ENCODE assay signal across 15 cellular contexts in the genomic region with DNA sequence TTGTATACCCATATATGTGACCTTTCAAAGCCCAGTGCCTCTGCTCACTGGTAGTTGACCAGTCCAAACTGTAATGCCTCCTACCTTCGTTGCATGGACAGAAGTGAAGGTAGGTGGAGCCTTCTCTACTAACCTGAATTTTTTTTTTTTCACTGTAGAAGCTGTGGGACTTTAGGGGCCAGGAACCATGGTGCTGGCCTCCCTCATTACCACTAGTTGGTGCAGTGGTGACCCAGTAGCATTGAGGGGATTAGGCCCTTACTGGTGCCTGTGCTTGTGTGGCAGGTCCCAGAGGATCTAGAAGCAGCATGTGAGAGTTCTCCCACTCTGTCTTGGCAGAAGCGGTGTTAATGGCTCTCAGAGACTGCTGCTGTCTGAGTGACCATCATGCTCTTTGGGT. TPM values are rescaled to one million over a fixed set of nuclear protein-coding genes. Genes with fewer than 3 reads are reported as not detected.
DNase-seq lines count a peak whose midpoint lies in the region; ATAC-seq, FAIRE-seq and TF ChIP-seq lines count a peak whose summit lies in the region.
"Had no signal": no experiment of that assay in that cellular context is flagged by ENCODE, and none has a peak within 500 bp of the region (broad histone marks: within the 10 kb centered on the region; RNA-seq: fewer than 3 reads in every experiment).

No MANE protein-coding gene starts in this region.

- peaks cover 2% of the 10 kb centered on the region for H3K36me3 Mint-ChIP-seq in activated T-cell treated with anti-CD3 and anti-CD28 coated beads, Interleukin-2, amount 50 U/mL, for 4 hours (ENCODE audit: insufficient read depth)
- H3K36me3 Mint-ChIP-seq in activated T-cell treated with anti-CD3 and anti-CD28 coated beads, Interleukin-2, amount 50 U/mL, for 24 hours (ENCODE audit: low read depth): no peaks in the 10 kb centered on the region
- H3K36me3 Mint-ChIP-seq in progenitor cell of endocrine pancreas (ENCODE audit: insufficient read depth): no peaks in the 10 kb centered on the region

- no peak overlapping the region for H3K27ac Mint-ChIP-seq in activated T-cell treated with anti-CD3 and anti-CD28 coated beads, Interleukin-2, amount 50 U/mL, for 24 hours
- H3K27ac Mint-ChIP-seq in progenitor cell of endocrine pancreas: peak overlapping the region; percentile 53
- H3K27ac Mint-ChIP-seq: activated CD4-positive, alpha-beta T cell treated with anti-CD3 and anti-CD28 coated beads for 36 hours; naive thymus-derived CD4-positive, alpha-beta T cell had no signal

- H3K27me3 Mint-ChIP-seq in activated T-cell treated with anti-CD3 and anti-CD28 coated beads, Interleukin-2, amount 50 U/mL, for 4 hours (ENCODE audit: low read depth): peaks cover 2% of the 10 kb centered on the region
- H3K27me3 Mint-ChIP-seq in activated T-cell treated with anti-CD3 and anti-CD28 coated beads, Interleukin-2, amount 50 U/mL, for 24 hours: peaks cover 14% of the 10 kb centered on the region
- peaks cover 21% of the 10 kb centered on the region for H3K27me3 Mint-ChIP-seq in progenitor cell of endocrine pancreas

- no peak for FAIRE-seq in GM12878 (lab: Jason Lieb, UNC)

- H3K4me1 Mint-ChIP-seq in activated T-cell treated with anti-CD3 and anti-CD28 coated beads, Interleukin-2, amount 50 U/mL, for 4 hours (ENCODE audit: low read depth): peaks cover 8% of the 10 kb centered on the region
- peaks cover 8% of the 10 kb centered on the region for H3K4me1 Mint-ChIP-seq in activated T-cell treated with anti-CD3 and anti-CD28 coated beads, Interleukin-2, amount 50 U/mL, for 24 hours (ENCODE audit: low read depth)
- peaks cover 18% of the 10 kb centered on the region for H3K4me1 Mint-ChIP-seq in progenitor cell of endocrine pancreas (ENCODE audit: low read depth)

- no peaks in the 10 kb centered on the region for H3K9me3 ChIP-seq in GM12878 (replicated peaks; ENCODE audit: control insufficient read depth, insufficient read depth, low read length)

- H3K4me3 ChIP-seq in KMS-11 (IDR thresholded peaks at IDR 0.05; ENCODE audit: insufficient read depth, low read depth, low read length): no peak overlapping the region
- no peak overlapping the region for H3K4me3 ChIP-seq in GM12878
- no peak overlapping the region for H3K4me3 ChIP-seq in lower leg skin (ENCODE audit: low read depth, poor library complexity, severe bottlenecking)
- H3K4me3 ChIP-seq: SK-N-MC, smooth muscle cell had no signal

- H3K4me1 ChIP-seq in KMS-11 (ENCODE audit: low read depth, poor library complexity, severe bottlenecking) (peaks cover 8% of the 10 kb centered on the region), GM12878 (ENCODE audit: control insufficient read depth, insufficient read depth, low read length) (peaks cover 8% of the 10 kb centered on the region; the same call in 1 of the 2 replicates)

- H3K27me3 ChIP-seq in KMS-11 (ENCODE audit: insufficient read depth, low read depth): no peaks in the 10 kb centered on the region; the same call in 1 of the 2 replicates
- H3K27me3 ChIP-seq in GM12878 (replicated peaks in 1 of 2; ENCODE audit: control insufficient read depth in 2 of 2, insufficient read depth in 2 of 2, low read length in 1 of 2): no peaks in the 10 kb centered on the region

- BruUV-seq in GM12878 (replicated peaks; lab: Mats Ljungman, UMichigan): no TSS peak

- 47% methylated on average over 2 of the region's 2 CpGs for WGBS in GM12878 (ENCODE audit: insufficient coverage, insufficient replicate concordance, low lambda C conversion rate, missing lambda C conversion rate)
- WGBS in lower leg skin, 2 donors: 74 to 88% methylated on average over 2 of the region's 2 CpGs

- in situ Hi-C loops in GM12878 (cut with MboI): no loop called here

- no peak overlapping the region for H3K9ac ChIP-seq in KMS-11
- H3K9ac ChIP-seq in GM12878 (ENCODE audit: control insufficient read depth, insufficient read depth, low read length): no peak overlapping the region

- CTCF ChIA-PET in GM12878 (lab: Yijun Ruan, JAX): interaction anchor here (0.8 to 1.1 kb wide), 4 partner anchors 9 to 113 kb away, joined by 3 read pairs; no protein-coding TSS in a partner anchor

- RAD21 ChIA-PET in GM12878 (lab: Charles Lee; ENCODE audit: unreplicated experiment): interaction anchor here (1.1 kb wide), 1 partner anchor 78 kb away, joined by 5 read pairs; no protein-coding TSS in a partner anchor

- TF ChIP-seq EP300 in GM12878 (IDR thresholded peaks at IDR 0.05; ENCODE audit: borderline replicate concordance in 1 of 2, control insufficient read depth in 1 of 2, low read depth in 2 of 2, low read length in 2 of 2): no peak

- SMC1A ChIA-PET in GM12878 (lab: Charles Lee; ENCODE audit: uncharacterized antibody, unreplicated experiment): interaction anchor here (0.9 to 1.2 kb wide), 2 partner anchors 52 to 212 kb away, joined by 3 read pairs; no protein-coding TSS in a partner anchor

- H3K4me3 Mint-ChIP-seq in activated T-cell treated with anti-CD3 and anti-CD28 coated beads, Interleukin-2, amount 50 U/mL, for 4 hours: peak overlapping the region; percentile 29
- H3K4me3 Mint-ChIP-seq in activated T-cell treated with anti-CD3 and anti-CD28 coated beads, Interleukin-2, amount 50 U/mL, for 24 hours: no peak overlapping the region
- peak overlapping the region; percentile 38 for H3K4me3 Mint-ChIP-seq in progenitor cell of endocrine pancreas (ENCODE audit: low read depth)
- H3K4me3 Mint-ChIP-seq: activated CD4-positive, alpha-beta T cell treated with anti-CD3 and anti-CD28 coated beads for 36 hours had no signal

- H3K36me3 ChIP-seq in KMS-11 (ENCODE audit: insufficient read depth) (no peaks in the 10 kb centered on the region), GM12878 (ENCODE audit: control insufficient read depth in 2 of 2, insufficient read depth in 2 of 2, low read length in 1 of 2) (no peaks in the 10 kb centered on the region)

- no peak for TF ChIP-seq POLR2A in GM12878 (IDR thresholded peaks at IDR 0.05; ENCODE audit: low read depth, low read length)
- TF ChIP-seq POLR2A in lower leg skin (IDR thresholded peaks at IDR 0.05): no peak

- 0 out of 2 replicates have a peak, but pooled peaks have one; percentile 11 for TF ChIP-seq CTCF in KMS-11 (conservative IDR thresholded peaks at IDR 0.05; ENCODE audit: low read depth, low read length)
- TF ChIP-seq CTCF in GM12878 (IDR thresholded peaks at IDR 0.05 in 2 of 3, conservative IDR thresholded peaks at IDR 0.05 in 1 of 3; ENCODE audit: control insufficient read depth in 2 of 3, extremely low read depth in 1 of 3, insufficient read depth in 1 of 3, low read depth in 3 of 3, low read length in 3 of 3): peak; percentile 3 to 29 (median 27); a peak in 2 of 6 replicates
- TF ChIP-seq CTCF in progenitor cell of endocrine pancreas (IDR thresholded peaks at IDR 0.05; ENCODE audit: unreplicated experiment): peak; percentile 9
- TF ChIP-seq CTCF in lower leg skin (IDR thresholded peaks at IDR 0.05): no peak

- ATAC-seq in activated T-cell treated with anti-CD3 and anti-CD28 coated beads, Interleukin-2, amount 50 U/mL, for 4 hours: no peak
- ATAC-seq in GM12878 (peak; percentile 15), HG03521 (IDR thresholded peaks at IDR 0.05; ENCODE audit: unreplicated experiment) (no peak)
- ATAC-seq: activated CD4-positive, alpha-beta T cell treated with anti-CD3 and anti-CD28 coated beads for 36 hours; naive thymus-derived CD4-positive, alpha-beta T cell had no signal

- H3K27ac ChIP-seq in KMS-11 (no peak overlapping the region), GM12878 (ENCODE audit: control insufficient read depth, insufficient read depth) (no peak overlapping the region)
- H3K27ac ChIP-seq: SK-N-MC had no signal

- H3K79me2 ChIP-seq in KMS-11 (ENCODE audit: insufficient read depth, low read depth) (no peaks in the 10 kb centered on the region), GM12878 (ENCODE audit: control insufficient read depth, insufficient read depth, low read length) (no peaks in the 10 kb centered on the region)

- H4K20me1 ChIP-seq in KMS-11 (ENCODE audit: insufficient read depth) (no peaks in the 10 kb centered on the region), GM12878 (ENCODE audit: control insufficient read depth, insufficient read depth) (no peaks in the 10 kb centered on the region)

- POLR2A ChIA-PET in GM12878 (lab: Charles Lee): interaction anchor here (1.5 kb wide), 1 partner anchor 9 kb away, joined by 3 read pairs; no protein-coding TSS in a partner anchor

- H3K4me2 ChIP-seq in KMS-11 (no peak overlapping the region), GM12878 (ENCODE audit: control insufficient read depth, insufficient read depth) (no peak overlapping the region)
- H3K4me2 ChIP-seq: smooth muscle cell had no signal

- H2AFZ ChIP-seq in KMS-11 (ENCODE audit: low read depth) (no peak overlapping the region), GM12878 (ENCODE audit: control insufficient read depth, low read depth, low read length) (no peak overlapping the region)

- DNase-seq in activated T-cell treated with anti-CD3 and anti-CD28 coated beads, Interleukin-2, amount 50 U/mL, for 4 hours: no peak
- DNase-seq in activated T-cell treated with anti-CD3 and anti-CD28 coated beads, Interleukin-2, amount 50 U/mL, for 24 hours: no peak
- DNase-seq in GM12878 (ENCODE audit: low read depth, low spot score) (no peak), progenitor cell of endocrine pancreas (ENCODE audit: low spot score, unreplicated experiment) (no peak), lower leg skin (ENCODE audit: low spot score in 2 of 2) (no peak)
- DNase-seq in effector CD4-positive, alpha-beta T cell: no peak
- DNase-seq: activated CD4-positive, alpha-beta T cell treated with anti-CD3 and anti-CD28 coated beads for 36 hours; activated gamma-delta T cell treated with Interleukin-2 at 50 U/mL for 16 hours; cerebellar nuclear complex; GOT3; naive thymus-derived CD4-positive, alpha-beta T cell had no signal

- no peaks in the 10 kb centered on the region for H3K9me3 Mint-ChIP-seq in activated T-cell treated with anti-CD3 and anti-CD28 coated beads, Interleukin-2, amount 50 U/mL, for 4 hours
- no peaks in the 10 kb centered on the region for H3K9me3 Mint-ChIP-seq in activated T-cell treated with anti-CD3 and anti-CD28 coated beads, Interleukin-2, amount 50 U/mL, for 24 hours
- H3K9me3 Mint-ChIP-seq in progenitor cell of endocrine pancreas (ENCODE audit: low read depth): no peaks in the 10 kb centered on the region

- intact Hi-C loops in GM12878 (cut with micrococcal nuclease; ENCODE audit: unreplicated experiment): no loop called here
- intact Hi-C loops in lower leg skin (cut with DNase I; ENCODE audit: low total_unique reads): no loop called here

- TF ChIP-seq RAD21 in GM12878 (IDR thresholded peaks at IDR 0.05; ENCODE audit: insufficient read depth, low read depth, low read length): no peak

RNA-seq across cellular contexts. Expression of a gene that starts 2.3 kb away (rescaled TPM):
- total RNA-seq in activated T-cell treated with anti-CD3 and anti-CD28 coated beads, Interleukin-2, amount 50 U/mL, for 4 hours: 1 to 10 TPM in 2 of 3 donors, under 1 TPM in 1; 0.51 to 1.2 (median 1.1) TPM
- 36.2 and 37.8 TPM in 2 replicates for total RNA-seq in GM12878 (2013; cell fraction: nucleolus; rRNA removed)
- total RNA-seq in GM12878 (2014; rRNA removed) (3.1 and 3.8 TPM in 2 replicates), GM12878 (2014; rRNA removed; fragmentation: Illumina TruSeq; extraction: Trizol) (2.3 and 3.2 TPM in 2 replicates), GM12878 (2021) (3.1 and 3.6 TPM in 2 replicates), progenitor cell of endocrine pancreas (39.2 and 43.8 TPM in 2 replicates), lower leg skin (10 to 100 TPM in 3 of 4 donors, 1 to 10 TPM in 1; 7.3 to 22.4 (median 15.4) TPM)
- 1.7 TPM for polyA plus RNA-seq in GM12878 (2011; ENCODE audit: low read depth)
- polyA plus RNA-seq in GM12878 (2011; rRNA removed) (5.2 and 5.5 TPM in 2 replicates), GM12878 (2014; fragmentation: Illumina TruSeq; extraction: Trizol) (2.2 and 2.3 TPM in 2 replicates), GM12878 (2014; fragmentation: Nextera tagmentation; extraction: Ambion mirVana) (under 1 TPM; 0.13 to 0.77 TPM), GM12878 (2014; rRNA removed) (3.4 and 5.6 TPM in 2 replicates), GM12878 (2016; fragmentation: Nextera tagmentation; extraction: Ambion mirVana) (1 to 10 TPM; 1.9 to 2.3 TPM)
- 5.2 and 5.5 TPM in 2 replicates for polyA plus RNA-seq in GM12878 (2011; cell fraction: cytosol; rRNA removed)
- polyA plus RNA-seq in GM12878 (2011; cell fraction: nucleus; rRNA removed): 26.0 and 26.1 TPM in 2 replicates
- polyA plus RNA-seq in GM12878 (2012): 1.6 and 1.8 TPM in 2 replicates
- 4.6 and 5.1 TPM in 2 replicates for polyA minus RNA-seq in GM12878 (2011; rRNA and poly(A)+ RNA removed)
- 2.1 and 2.3 TPM in 2 replicates for polyA minus RNA-seq in GM12878 (2011; cell fraction: cytosol; rRNA and poly(A)+ RNA removed)
- polyA minus RNA-seq in GM12878 (2011; cell fraction: nucleus; rRNA and poly(A)+ RNA removed): 7.4 and 17.2 TPM in 2 replicates

RNA-seq across cellular contexts. Expression of a gene that starts 56.5 kb away (rescaled TPM):
- 1 to 10 TPM; 4.3 to 4.9 (median 4.8) TPM for total RNA-seq in activated T-cell treated with anti-CD3 and anti-CD28 coated beads, Interleukin-2, amount 50 U/mL, for 4 hours
- total RNA-seq in GM12878 (2013; cell fraction: nucleolus; rRNA removed): 16.0 and 16.2 TPM in 2 replicates
- total RNA-seq in GM12878 (2014; rRNA removed) (3.8 and 4.2 TPM in 2 replicates), GM12878 (2014; rRNA removed; fragmentation: Illumina TruSeq; extraction: Trizol) (4.1 and 4.5 TPM in 2 replicates), GM12878 (2021) (5.3 and 5.5 TPM in 2 replicates), progenitor cell of endocrine pancreas (21.5 TPM in 2 replicates), lower leg skin (10 to 100 TPM; 12.0 to 13.8 (median 13.1) TPM)
- 2.3 TPM for polyA plus RNA-seq in GM12878 (2011; ENCODE audit: low read depth)
- polyA plus RNA-seq in GM12878 (2011; rRNA removed) (11.3 and 13.1 TPM in 2 replicates), GM12878 (2014; fragmentation: Illumina TruSeq; extraction: Trizol) (4.4 and 4.5 TPM in 2 replicates), GM12878 (2014; fragmentation: Nextera tagmentation; extraction: Ambion mirVana) (1 to 10 TPM in 1 of 2 experiments, under 1 TPM in 1; 0.71 to 2.2 TPM), GM12878 (2014; rRNA removed) (3.7 and 4.5 TPM in 2 replicates), GM12878 (2016; fragmentation: Nextera tagmentation; extraction: Ambion mirVana) (1 to 10 TPM; 1.6 to 2.1 TPM)
- polyA plus RNA-seq in GM12878 (2011; cell fraction: cytosol; rRNA removed): 5.4 and 6.0 TPM in 2 replicates
- 7.8 and 11.0 TPM in 2 replicates for polyA plus RNA-seq in GM12878 (2011; cell fraction: nucleus; rRNA removed)
- 2.9 and 3.6 TPM in 2 replicates for polyA plus RNA-seq in GM12878 (2012)
- polyA minus RNA-seq in GM12878 (2011; rRNA and poly(A)+ RNA removed): 12.4 and 14.7 TPM in 2 replicates
- polyA minus RNA-seq in GM12878 (2011; cell fraction: cytosol; rRNA and poly(A)+ RNA removed): 3.9 and 4.5 TPM in 2 replicates
- 5.9 and 7.5 TPM in 2 replicates for polyA minus RNA-seq in GM12878 (2011; cell fraction: nucleus; rRNA and poly(A)+ RNA removed)

Comparison
In these comparisons a context has a peak if more than half of its experiments do, and no peak if none do; other contexts are left out.
1. CTCF ChIP-seq: peak in KMS-11 (single experiment), GM12878 (3 of 3) and progenitor cell of endocrine pancreas (single experiment); none in lower leg skin (0 of 3).